19 cellular contexts compared by ENCODE assay signal in the genomic region with DNA sequence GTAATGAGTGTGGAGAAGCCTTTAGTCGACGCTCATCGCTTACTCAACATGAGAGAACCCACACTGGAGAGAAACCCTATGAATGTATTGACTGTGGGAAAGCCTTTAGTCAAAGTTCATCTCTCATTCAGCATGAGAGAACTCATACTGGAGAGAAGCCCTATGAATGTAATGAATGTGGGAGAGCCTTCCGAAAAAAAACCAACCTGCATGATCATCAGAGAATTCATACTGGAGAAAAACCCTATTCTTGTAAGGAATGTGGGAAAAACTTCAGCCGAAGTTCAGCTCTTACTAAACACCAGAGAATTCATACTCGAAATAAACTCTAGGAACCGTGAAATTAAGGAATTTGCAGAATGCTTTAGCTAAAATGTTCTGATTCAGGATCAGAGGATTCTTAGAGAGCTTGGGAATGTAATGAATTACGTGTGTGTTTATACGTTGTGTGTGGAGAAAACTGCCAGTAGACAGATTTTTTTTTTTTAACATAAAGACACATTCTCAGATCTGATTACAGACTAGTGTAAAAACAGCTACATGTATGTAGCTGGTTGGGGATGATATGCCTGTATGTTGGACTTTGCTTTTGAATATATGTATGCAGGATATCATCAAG. TPM values are rescaled to one million over a fixed set of nuclear protein-coding genes. Genes with fewer than 3 reads are reported as not detected.
DNase-seq lines count a peak whose midpoint lies in the region; ATAC-seq, FAIRE-seq and TF ChIP-seq lines count a peak whose summit lies in the region.
"Had no signal": no experiment of that assay in that cellular context is flagged by ENCODE, and none has a peak within 500 bp of the region (broad histone marks: within the 10 kb centered on the region; RNA-seq: fewer than 3 reads in every experiment).

No MANE protein-coding gene starts in this region.

- POLR2A ChIA-PET in GM12878 (lab: Charles Lee), result no interaction called here

- no peak overlapping the region for H3K23ac ChIP-seq in mesendoderm (ENCODE audit: low read length)

- no peak overlapping the region for H3K18ac ChIP-seq in mesendoderm (ENCODE audit: low read length)

- no peak for TF ChIP-seq RAD21 in GM12878 (IDR thresholded peaks at IDR 0.05; ENCODE audit: insufficient read depth, low read depth, low read length)

- RAD21 ChIA-PET in GM12878 (lab: Charles Lee; ENCODE audit: unreplicated experiment), result no interaction called here

- H3K27ac ChIP-seq in GM12878 (ENCODE audit: control insufficient read depth, insufficient read depth), result no peak overlapping the region
- H3K27ac ChIP-seq in mesendoderm (ENCODE audit: low read depth, low read length), result no peak overlapping the region
- H3K27ac ChIP-seq: spleen had no signal

- peaks cover 0 to 14% of the 10 kb centered on the region in 2 experiments; a peak in 2 of 4 replicates for H3K36me3 ChIP-seq in GM12878 (ENCODE audit: control insufficient read depth in 2 of 2, insufficient read depth in 2 of 2, low read length in 1 of 2)
- H3K36me3 ChIP-seq in mesendoderm (ENCODE audit: control insufficient read depth, insufficient read depth, low read length), result peaks cover 7% of the 10 kb centered on the region

- DNase-seq in DMS153 (lab: John Stamatoyannopoulos, UW) (peak; percentile 34), HT-29 (ENCODE audit: low spot score) (peak; percentile 11), GM12878 (ENCODE audit: low read depth, low spot score) (no peak), mesendoderm (peak; percentile 57), GM13976 (ENCODE audit: low spot score) (no peak), NCI-H2107 treated with DMSO at 0.1 percent for 48 hours (lab: John Stamatoyannopoulos, UW; ENCODE audit: unreplicated experiment) (no peak), LoVo (ENCODE audit: low spot score) (no peak)
- DNase-seq: activated CD4-positive, alpha-beta T cell treated with anti-CD3 and anti-CD28 coated beads, Interleukin-2, amount 10 ng/mL, durations not matched to agents 24 days and 14 days; aorta; CD4-positive, alpha-beta memory T cell; hippocampal formation; Kasumi-1; left ventricle myocardium superior; NCI-H226; occipital lobe; spleen; T-helper 17 cell had no signal

- BruUV-seq in GM12878 (replicated peaks; lab: Mats Ljungman, UMichigan), result TSS peak; percentile 11

- H2BK15ac ChIP-seq in mesendoderm (replicated peaks; ENCODE audit: low read depth), result no peak overlapping the region

- TF ChIP-seq EP300 in GM12878 (IDR thresholded peaks at IDR 0.05; ENCODE audit: borderline replicate concordance in 1 of 2, control insufficient read depth in 1 of 2, low read depth in 2 of 2, low read length in 2 of 2), result no peak

- in situ Hi-C loops in GM12878 (cut with MboI), result no loop called here
- in situ Hi-C loops in GM13976 (cut with MboI; ENCODE audit: low sequenced_read_pairs, unreplicated experiment), result no loop called here

- H3K4me3 ChIP-seq in GM12878 (no peak overlapping the region), mesendoderm (ENCODE audit: low read length) (peak overlapping the region; percentile 41)

- TF ChIP-seq POLR2A in GM12878 (IDR thresholded peaks at IDR 0.05; ENCODE audit: low read depth, low read length), result no peak

- no peaks in the 10 kb centered on the region for H3K79me2 ChIP-seq in GM12878 (ENCODE audit: control insufficient read depth, insufficient read depth, low read length)
- H3K79me2 ChIP-seq in mesendoderm (ENCODE audit: control insufficient read depth, insufficient read depth, low read length), result no peaks in the 10 kb centered on the region

- peaks cover 56% of the 10 kb centered on the region for H3K9me3 ChIP-seq in GM12878 (replicated peaks; ENCODE audit: control insufficient read depth, insufficient read depth, low read length)

- 75% methylated on average over 9 of the region's 9 CpGs for WGBS in GM12878 (ENCODE audit: insufficient coverage, insufficient replicate concordance, low lambda C conversion rate, missing lambda C conversion rate)
- WGBS in mesendoderm (ENCODE audit: extremely low coverage, insufficient coverage, low lambda C conversion rate), result 100% methylated on average over 2 of the region's 9 CpGs

- H3K4me1 ChIP-seq in GM12878 (ENCODE audit: control insufficient read depth, insufficient read depth, low read length) (no peaks in the 10 kb centered on the region), mesendoderm (ENCODE audit: control insufficient read depth, low read depth, low read length) (no peaks in the 10 kb centered on the region)
- H3K4me1 ChIP-seq: spleen had no signal

- H3K4me2 ChIP-seq in GM12878 (ENCODE audit: control insufficient read depth, insufficient read depth), result no peak overlapping the region
- H3K4me2 ChIP-seq in mesendoderm (ENCODE audit: low read length), result no peak overlapping the region

- H3K79me1 ChIP-seq in mesendoderm (ENCODE audit: low read length), result no peaks in the 10 kb centered on the region

- no peak overlapping the region for H2AK5ac ChIP-seq in mesendoderm (ENCODE audit: low read length)

- intact Hi-C loops in GM12878 (cut with micrococcal nuclease; ENCODE audit: unreplicated experiment), result loop anchor here (1.0 kb wide), 1 partner anchor 12 kb away; no protein-coding TSS in a partner anchor

- no peak overlapping the region for H2BK120ac ChIP-seq in mesendoderm (ENCODE audit: low read depth, low read length)

- H3K9ac ChIP-seq in GM12878 (ENCODE audit: control insufficient read depth, insufficient read depth, low read length) (no peak overlapping the region), mesendoderm (ENCODE audit: low read length) (no peak overlapping the region)

- no peak overlapping the region for H4K5ac ChIP-seq in mesendoderm (ENCODE audit: low read length)

- H4K20me1 ChIP-seq in GM12878 (ENCODE audit: control insufficient read depth, insufficient read depth), result no peaks in the 10 kb centered on the region

- TF ChIP-seq CTCF in GM12878 (IDR thresholded peaks at IDR 0.05 in 2 of 3, conservative IDR thresholded peaks at IDR 0.05 in 1 of 3; ENCODE audit: control insufficient read depth in 2 of 3, extremely low read depth in 1 of 3, insufficient read depth in 1 of 3, low read depth in 3 of 3, low read length in 3 of 3), result no peak
- TF ChIP-seq CTCF in GM13976 (IDR thresholded peaks at IDR 0.05; ENCODE audit: borderline replicate concordance, control extremely low read depth, extremely low read depth, insufficient read depth, missing control alignments), result no peak

- H2BK5ac ChIP-seq in mesendoderm (ENCODE audit: low read length), result no peak overlapping the region

- no peak overlapping the region for H2AFZ ChIP-seq in GM12878 (ENCODE audit: control insufficient read depth, low read depth, low read length)

- no peak overlapping the region for H3K4ac ChIP-seq in mesendoderm (ENCODE audit: low read depth, low read length)

- H3K27me3 ChIP-seq in GM12878 (replicated peaks in 1 of 2; ENCODE audit: control insufficient read depth in 2 of 2, insufficient read depth in 2 of 2, low read length in 1 of 2) (no peaks in the 10 kb centered on the region), mesendoderm (ENCODE audit: insufficient read depth, low read length, poor library complexity) (peaks cover 2% of the 10 kb centered on the region)
- H3K27me3 ChIP-seq: spleen had no signal

- no peak for FAIRE-seq in GM12878 (lab: Jason Lieb, UNC)
- FAIRE-seq: RCC 7860 had no signal

- no peak overlapping the region for H3K56ac ChIP-seq in mesendoderm (ENCODE audit: low read length)

- no peak overlapping the region for H4K8ac ChIP-seq in mesendoderm (ENCODE audit: low read depth, low read length)

- CTCF ChIA-PET in GM12878 (lab: Yijun Ruan, JAX), result interaction anchor here (0.8 kb wide), 1 partner anchor 142 kb away, joined by 3 read pairs; no protein-coding TSS in a partner anchor

- SMC1A ChIA-PET in GM12878 (lab: Charles Lee; ENCODE audit: uncharacterized antibody, unreplicated experiment), result interaction anchor here (0.6 to 2.9 kb wide), 4 partner anchors 7 to 596 kb away, joined by 3 to 7 read pairs (median 4); no protein-coding TSS in a partner anchor

- ATAC-seq in GM12878 (no peak), GM18498 (IDR thresholded peaks at IDR 0.05; ENCODE audit: unreplicated experiment) (no peak)
- ATAC-seq: left ventricle myocardium superior, T-helper 17 cell had no signal

TF ChIP-seq in GM12878, 131 proteins besides CTCF, POLR2A, EP300 and RAD21:
- peak; percentile 97 for TF ChIP-seq CBX5 (IDR thresholded peaks at IDR 0.05; ENCODE audit: low read depth)
- TF ChIP-seq ZNF274 (IDR thresholded peaks at IDR 0.05; ENCODE audit: insufficient read depth, insufficient read length), result peak; percentile 92
- TF ChIP-seq KLF5 (IDR thresholded peaks at IDR 0.05; ENCODE audit: partially characterized antibody), result peak; percentile 86
- no peak for TF ChIP-seq RB1 (IDR thresholded peaks at IDR 0.05; ENCODE audit: borderline replicate concordance)

RNA-seq across cellular contexts. Expression of gene ZFP90, which starts 25.4 kb away (rescaled TPM):
- 8.3 and 9.3 TPM in 2 replicates for total RNA-seq in HT-29 (2014; rRNA removed; shearing (Covaris generic))
- total RNA-seq in GM12878 (2013; cell fraction: nucleolus; rRNA removed), result 72.8 and 80.9 TPM in 2 replicates
- total RNA-seq in GM12878 (2014; rRNA removed) (19.5 and 20.9 TPM in 2 replicates), GM12878 (2014; rRNA removed; fragmentation: Illumina TruSeq; extraction: Trizol) (15.1 and 17.5 TPM in 2 replicates), GM12878 (2021) (17.2 and 19.9 TPM in 2 replicates)
- 9.8 TPM for polyA plus RNA-seq in GM12878 (2011; ENCODE audit: low read depth)
- polyA plus RNA-seq in GM12878 (2011; rRNA removed) (20.0 and 24.1 TPM in 2 replicates), GM12878 (2014; fragmentation: Illumina TruSeq; extraction: Trizol) (15.0 and 17.9 TPM in 2 replicates), GM12878 (2014; fragmentation: Nextera tagmentation; extraction: Ambion mirVana) (1 to 10 TPM; 3.3 to 3.6 TPM), GM12878 (2014; rRNA removed) (16.9 and 17.3 TPM in 2 replicates), GM12878 (2016; fragmentation: Nextera tagmentation; extraction: Ambion mirVana) (10 to 100 TPM; 12.9 to 15.8 TPM)
- polyA plus RNA-seq in GM12878 (2011; cell fraction: cytosol; rRNA removed), result 10.5 and 15.3 TPM in 2 replicates
- 17.5 and 18.7 TPM in 2 replicates for polyA plus RNA-seq in GM12878 (2011; cell fraction: nucleus; rRNA removed)
- polyA plus RNA-seq in GM12878 (2012), result 11.2 and 19.9 TPM in 2 replicates
- polyA minus RNA-seq in GM12878 (2011; rRNA and poly(A)+ RNA removed), result 11.4 and 17.3 TPM in 2 replicates
- polyA minus RNA-seq in GM12878 (2011; cell fraction: cytosol; rRNA and poly(A)+ RNA removed), result 4.6 and 6.1 TPM in 2 replicates
- polyA minus RNA-seq in GM12878 (2011; cell fraction: nucleus; rRNA and poly(A)+ RNA removed), result 8.2 and 10.1 TPM in 2 replicates
- polyA plus RNA-seq in mesendoderm (2013, experiment 1 of 2), result 7.2 TPM
- 6.4 TPM for polyA plus RNA-seq in mesendoderm (2013, experiment 2 of 2)

Comparison
In these comparisons a context has a peak if more than half of its experiments do, and no peak if none do; other contexts are left out.
1. DNase-seq: peak in DMS153 (single experiment), HT-29 (single experiment) and mesendoderm (single experiment); none in GM12878 (single experiment), GM13976 (single experiment), NCI-H2107 treated with DMSO at 0.1 percent for 48 hours (single experiment) and LoVo (single experiment).